In genomic region chr9:2448193-2448738, GRCh38 we compare ENCODE assay signal across 4 cellular contexts.
"Had no signal": no experiment of that assay in that cellular context is flagged by ENCODE, and none has a peak within 500 bp of the region (broad histone marks: within the 10 kb centered on the region; RNA-seq: fewer than 3 reads in every experiment).

No MANE protein-coding gene starts in this region.

- ATAC-seq: GM23338 had no signal

- H2AFZ ChIP-seq: GM23338 had no signal

- DNase-seq: H9, HCEC 1CT, IMR-90 had no signal

- H3K4me2 ChIP-seq: GM23338 had no signal

- H3K4me3 ChIP-seq: GM23338 had no signal
